ENCODE assay signal across 9 cellular contexts in genomic region chr2:20675701-20676352, GRCh38. TPM values are rescaled to one million over a fixed set of nuclear protein-coding genes. Genes with fewer than 3 reads are reported as not detected.
DNase-seq lines count a peak whose midpoint lies in the region; ATAC-seq, FAIRE-seq and TF ChIP-seq lines count a peak whose summit lies in the region.
"Had no signal": no experiment of that assay in that cellular context is flagged by ENCODE, and none has a peak within 500 bp of the region (broad histone marks: within the 10 kb centered on the region; RNA-seq: fewer than 3 reads in every experiment).

No MANE protein-coding gene starts in this region.

- no peak for TF ChIP-seq CTCF in bronchial epithelial cell (IDR thresholded peaks at IDR 0.05; ENCODE audit: insufficient read depth, low read length, severe bottlenecking)

- H3K36me3 ChIP-seq in bronchial epithelial cell (ENCODE audit: control insufficient read depth, insufficient read depth, low read length) = no peaks in the 10 kb centered on the region
- H3K36me3 ChIP-seq: SJSA1 had no signal

- H3K4me3 ChIP-seq in bronchial epithelial cell (ENCODE audit: low read depth, low read length) = no peak overlapping the region
- H3K4me3 ChIP-seq: SJSA1 had no signal

- DNase-seq in DMS 273 (lab: John Stamatoyannopoulos, UW; ENCODE audit: unreplicated experiment) (peak; percentile 41), DMS 273 treated with DMSO at 0.1 percent for 48 hours (lab: John Stamatoyannopoulos, UW) (no peak), bronchial epithelial cell (ENCODE audit: low read depth) (peak; percentile 35), NCI-H748 treated with DMSO at 0.1 percent for 48 hours (lab: John Stamatoyannopoulos, UW) (no peak)
- no peak for DNase-seq in stimulated activated naive CD8-positive, alpha-beta T cell treated with anti-CD3 and anti-CD28 coated beads, Interleukin-15, Interleukin-2, amounts not matched to agents 100 U/mL and 50 U/mL, for 24 hours
- no peak for DNase-seq in stimulated activated CD4-positive, alpha-beta T cell treated with anti-CD3 and anti-CD28 coated beads, Interleukin-4, amount 100 ng/mL, for 1 hour

- FAIRE-seq in bronchial epithelial cell (lab: Jason Lieb, UNC) = no peak

- H3K27me3 ChIP-seq in bronchial epithelial cell (ENCODE audit: control insufficient read depth, insufficient read depth, low read length) = no peaks in the 10 kb centered on the region

- ATAC-seq in GM21515 (IDR thresholded peaks at IDR 0.05; ENCODE audit: unreplicated experiment) (peak; percentile 41), HG03558 (IDR thresholded peaks at IDR 0.05; ENCODE audit: extremely low read depth, unreplicated experiment) (peak; percentile 61)
- ATAC-seq in stimulated activated naive CD8-positive, alpha-beta T cell treated with anti-CD3 and anti-CD28 coated beads, Interleukin-15, Interleukin-2, amounts not matched to agents 100 U/mL and 50 U/mL, for 24 hours = peak; percentile 67

RNA-seq across cellular contexts. Expression of gene GDF7, which starts 8.9 kb away (rescaled TPM):
- total RNA-seq in bronchial epithelial cell = under 0.01 and 0.13 TPM in 2 replicates

RNA-seq across cellular contexts. Expression of gene HS1BP3, which starts 24.9 kb away (rescaled TPM):
- 27.6 and 37.8 TPM in 2 replicates for total RNA-seq in bronchial epithelial cell

Comparison
In these comparisons a context has a peak if more than half of its experiments do, and no peak if none do; other contexts are left out.
1. DNase-seq: peak in DMS 273 (single experiment) and bronchial epithelial cell (single experiment); none in DMS 273 treated with DMSO at 0.1 percent for 48 hours (single experiment), stimulated activated naive CD8-positive, alpha-beta T cell treated with anti-CD3 and anti-CD28 coated beads, Interleukin-15, Interleukin-2, amounts not matched to agents 100 U/mL and 50 U/mL, for 24 hours (single experiment), stimulated activated CD4-positive, alpha-beta T cell treated with anti-CD3 and anti-CD28 coated beads, Interleukin-4, amount 100 ng/mL, for 1 hour (single experiment) and NCI-H748 treated with DMSO at 0.1 percent for 48 hours (single experiment).
2. Peak in every context shown above with its lines, with median percentiles within 50 percentile points of each other: ATAC-seq.